ENCODE assay signal across 10 cellular contexts in genomic region chr3:168884353-168884903, GRCh38.
DNase-seq lines count a peak whose midpoint lies in the region; ATAC-seq and TF ChIP-seq lines count a peak whose summit lies in the region.
"Had no signal": no experiment of that assay in that cellular context is flagged by ENCODE, and none has a peak within 500 bp of the region (broad histone marks: within the 10 kb centered on the region; RNA-seq: fewer than 3 reads in every experiment).

No MANE protein-coding gene starts in this region.

- TF ChIP-seq CTCF in foreskin fibroblast (IDR thresholded peaks at IDR 0.05; ENCODE audit: low read depth, low read length): no peak

- DNase-seq in NCI-H82 (lab: John Stamatoyannopoulos, UW): peak; percentile 39
- no peak for DNase-seq in NCI-H82 treated with DMSO at 0.1 percent for 48 hours (lab: John Stamatoyannopoulos, UW; ENCODE audit: unreplicated experiment)
- peak; percentile 30 for DNase-seq in RPMI8226
- peak; percentile 74 to 90 for DNase-seq in foreskin fibroblast
- peak; percentile 53 for DNase-seq in ureter (ENCODE audit: low spot score)
- no peak for DNase-seq in DMS114 treated with DMSO at 0.1 percent for 48 hours (lab: John Stamatoyannopoulos, UW; ENCODE audit: unreplicated experiment)
- DNase-seq: activated CD8-positive, alpha-beta memory T cell treated with anti-CD3 and anti-CD28 coated beads, Interleukin-2, amount 10 ng/mL, durations not matched to agents 7 days and 5 days; BE2C had no signal

- ATAC-seq in HG02798 (IDR thresholded peaks at IDR 0.05; ENCODE audit: poor library complexity, unreplicated experiment) (no peak), HG03442 (IDR thresholded peaks at IDR 0.05; ENCODE audit: unreplicated experiment) (no peak)
- ATAC-seq: activated CD8-positive, alpha-beta memory T cell treated with anti-CD3 and anti-CD28 coated beads, Interleukin-2, amount 10 ng/mL, durations not matched to agents 7 days and 5 days had no signal

- H3K4me3 ChIP-seq in foreskin fibroblast (ENCODE audit: low read depth in 1 of 2, low read length in 2 of 2): no peak overlapping the region

Comparison
In these comparisons a context has a peak if more than half of its experiments do, and no peak if none do; other contexts are left out.
1. DNase-seq: peak in NCI-H82 (single experiment), RPMI8226 (single experiment), foreskin fibroblast (2 of 2) and ureter (single experiment); none in NCI-H82 treated with DMSO at 0.1 percent for 48 hours (single experiment) and DMS114 treated with DMSO at 0.1 percent for 48 hours (single experiment).